11 cellular contexts compared by ENCODE assay signal in the genomic region with DNA sequence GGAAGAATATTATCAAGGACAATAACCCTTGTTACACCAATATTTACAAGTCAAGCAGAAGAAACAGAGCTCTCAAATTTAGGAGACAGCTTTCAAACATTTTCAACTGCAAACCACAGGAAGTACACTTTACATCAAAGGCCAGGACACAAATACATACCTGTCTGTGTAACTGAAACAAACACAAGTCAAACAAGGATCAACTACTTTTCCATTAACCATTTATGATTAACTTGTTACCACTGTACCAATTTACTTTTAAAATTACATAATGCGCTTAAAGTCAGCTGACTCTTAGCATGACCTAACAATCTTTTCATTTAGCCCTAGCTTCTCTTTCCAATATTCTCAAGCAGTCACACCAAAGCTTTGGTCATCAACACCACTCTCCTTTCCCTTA. TPM values are rescaled to one million over a fixed set of nuclear protein-coding genes. Genes with fewer than 3 reads are reported as not detected.
DNase-seq lines count a peak whose midpoint lies in the region; ATAC-seq and TF ChIP-seq lines count a peak whose summit lies in the region.
"Had no signal": no experiment of that assay in that cellular context is flagged by ENCODE, and none has a peak within 500 bp of the region (broad histone marks: within the 10 kb centered on the region; RNA-seq: fewer than 3 reads in every experiment).

No MANE protein-coding gene starts in this region.

- H3K27ac Mint-ChIP-seq in nephron progenitor cell: no peak overlapping the region

- no peaks in the 10 kb centered on the region for H3K9me3 ChIP-seq in Loucy (ENCODE audit: insufficient read depth, low read depth, low read length)
- no peaks in the 10 kb centered on the region for H3K9me3 ChIP-seq in hepatocyte (ENCODE audit: low read depth)

- H3K4me3 Mint-ChIP-seq in nephron progenitor cell: no peak overlapping the region
- H3K4me3 Mint-ChIP-seq: activated T-cell treated with anti-CD3 and anti-CD28 coated beads, Interleukin-2, amount 50 U/mL, for 4 hours had no signal

- peaks cover 68% of the 10 kb centered on the region for H3K36me3 Mint-ChIP-seq in nephron progenitor cell (ENCODE audit: low read depth)

- 100% methylated on average over 1 of the region's 1 CpG for WGBS in hepatocyte (ENCODE audit: low lambda C conversion rate, missing lambda C conversion rate)

- peak overlapping the region; percentile 4 for H3K4me3 ChIP-seq in Loucy (ENCODE audit: low read length, poor library complexity, severe bottlenecking)
- no peak overlapping the region for H3K4me3 ChIP-seq in hepatocyte

- peaks cover 6% of the 10 kb centered on the region; the same call in 1 of the 2 replicates for H3K36me3 ChIP-seq in Loucy (ENCODE audit: insufficient read depth, low read length)
- no peaks in the 10 kb centered on the region for H3K36me3 ChIP-seq in hepatocyte (replicated peaks; ENCODE audit: insufficient read depth, low read depth)

- DNase-seq in GM10248 (ENCODE audit: extremely low spot score) (peak; percentile 22), hepatocyte (ENCODE audit: low spot score) (no peak), omental fat pad (ENCODE audit: low spot score) (no peak), nephron progenitor cell (no peak), amygdala (lab: John Stamatoyannopoulos, UW) (no peak)
- DNase-seq: activated T-cell treated with anti-CD3 and anti-CD28 coated beads, Interleukin-2, amount 50 U/mL, for 4 hours; foreskin fibroblast; nucleus accumbens had no signal

- peak overlapping the region; percentile 20 for H3K9ac ChIP-seq in Loucy (ENCODE audit: low read depth, low read length, poor library complexity, severe bottlenecking)

- H3K79me2 ChIP-seq in Loucy (ENCODE audit: insufficient read depth, low read length): peaks cover 95% of the 10 kb centered on the region
- H3K79me2 ChIP-seq in hepatocyte: peaks cover 100% of the 10 kb centered on the region

- TF ChIP-seq CTCF in GM10248 (IDR thresholded peaks at IDR 0.05; ENCODE audit: control extremely low read depth, extremely low read depth, low read depth, missing control alignments): no peak
- no peak for TF ChIP-seq CTCF in Loucy (conservative IDR thresholded peaks at IDR 0.05; ENCODE audit: low read length)
- TF ChIP-seq CTCF in hepatocyte (IDR thresholded peaks at IDR 0.05; ENCODE audit: poor library complexity): no peak
- TF ChIP-seq CTCF in omental fat pad (IDR thresholded peaks at IDR 0.05): no peak
- TF ChIP-seq CTCF in nephron progenitor cell (IDR thresholded peaks at IDR 0.05): no peak

- peaks cover 10% of the 10 kb centered on the region for H3K9me3 Mint-ChIP-seq in nephron progenitor cell
- H3K9me3 Mint-ChIP-seq: activated T-cell treated with anti-CD3 and anti-CD28 coated beads, Interleukin-2, amount 50 U/mL, for 4 hours had no signal

- H3K9me2 ChIP-seq in Loucy (replicated peaks; ENCODE audit: low read depth, low read length) (no peaks in the 10 kb centered on the region), hepatocyte (replicated peaks; ENCODE audit: insufficient read depth) (no peaks in the 10 kb centered on the region)

- no peaks in the 10 kb centered on the region for H3K27me3 ChIP-seq in Loucy (ENCODE audit: insufficient read depth, low read length, poor library complexity, severe bottlenecking)
- no peaks in the 10 kb centered on the region for H3K27me3 ChIP-seq in hepatocyte

- H3K4me2 ChIP-seq in Loucy (ENCODE audit: low read depth, low read length, poor library complexity, severe bottlenecking): peak overlapping the region; percentile 52
- H3K4me2 ChIP-seq in hepatocyte: no peak overlapping the region

- peaks cover 2% of the 10 kb centered on the region for H3K27me3 Mint-ChIP-seq in nephron progenitor cell (ENCODE audit: low read depth, poor library complexity)

- POLR2A ChIA-PET in GM10248 (lab: Yijun Ruan, JAX): interaction anchor here (1.1 kb wide), 1 partner anchor 41 kb away, joined by 3 read pairs; no protein-coding TSS in a partner anchor

- H3K27ac ChIP-seq in hepatocyte: peak overlapping the region; percentile 21

- no peaks in the 10 kb centered on the region for H3F3A ChIP-seq in Loucy (ENCODE audit: low read depth)

- H2AFZ ChIP-seq in Loucy (ENCODE audit: low read length): no peak overlapping the region
- no peak overlapping the region for H2AFZ ChIP-seq in hepatocyte

- peaks cover 27% of the 10 kb centered on the region for H3K4me1 ChIP-seq in Loucy (ENCODE audit: insufficient read depth, low read length, poor library complexity, severe bottlenecking)
- H3K4me1 ChIP-seq in hepatocyte (ENCODE audit: insufficient read depth): peaks cover 16% of the 10 kb centered on the region

- ATAC-seq in GM19463 (IDR thresholded peaks at IDR 0.05; ENCODE audit: unreplicated experiment) (peak; percentile 42), omental fat pad (ENCODE audit: low FRiP score) (no peak), GM21717 (IDR thresholded peaks at IDR 0.05; ENCODE audit: unreplicated experiment) (no peak)

- CTCF ChIA-PET in GM10248 (lab: Yijun Ruan, JAX): interaction anchor here (1.2 to 1.5 kb wide), 2 partner anchors 9 to 13 kb away, joined by 3 to 4 read pairs; no protein-coding TSS in a partner anchor

- peaks cover 11% of the 10 kb centered on the region for H3K4me1 Mint-ChIP-seq in nephron progenitor cell

- H4K20me1 ChIP-seq in Loucy (ENCODE audit: insufficient read depth, low read length, poor library complexity, severe bottlenecking) (peaks cover 92% of the 10 kb centered on the region), hepatocyte (ENCODE audit: insufficient read depth, poor library complexity, severe bottlenecking) (peaks cover 25% of the 10 kb centered on the region)

RNA-seq across cellular contexts. Expression of gene TRIM33, which starts 43.5 kb away (rescaled TPM):
- total RNA-seq in hepatocyte: 33.3 and 41.1 TPM in 2 replicates
- polyA plus RNA-seq in hepatocyte: 27.5 and 32.9 TPM in 2 replicates
- total RNA-seq in omental fat pad: 10 to 100 TPM; 29.2 to 40.7 (median 33.7) TPM
